Comparison of ENCODE assay signal across 8 cellular contexts in the genomic region with DNA sequence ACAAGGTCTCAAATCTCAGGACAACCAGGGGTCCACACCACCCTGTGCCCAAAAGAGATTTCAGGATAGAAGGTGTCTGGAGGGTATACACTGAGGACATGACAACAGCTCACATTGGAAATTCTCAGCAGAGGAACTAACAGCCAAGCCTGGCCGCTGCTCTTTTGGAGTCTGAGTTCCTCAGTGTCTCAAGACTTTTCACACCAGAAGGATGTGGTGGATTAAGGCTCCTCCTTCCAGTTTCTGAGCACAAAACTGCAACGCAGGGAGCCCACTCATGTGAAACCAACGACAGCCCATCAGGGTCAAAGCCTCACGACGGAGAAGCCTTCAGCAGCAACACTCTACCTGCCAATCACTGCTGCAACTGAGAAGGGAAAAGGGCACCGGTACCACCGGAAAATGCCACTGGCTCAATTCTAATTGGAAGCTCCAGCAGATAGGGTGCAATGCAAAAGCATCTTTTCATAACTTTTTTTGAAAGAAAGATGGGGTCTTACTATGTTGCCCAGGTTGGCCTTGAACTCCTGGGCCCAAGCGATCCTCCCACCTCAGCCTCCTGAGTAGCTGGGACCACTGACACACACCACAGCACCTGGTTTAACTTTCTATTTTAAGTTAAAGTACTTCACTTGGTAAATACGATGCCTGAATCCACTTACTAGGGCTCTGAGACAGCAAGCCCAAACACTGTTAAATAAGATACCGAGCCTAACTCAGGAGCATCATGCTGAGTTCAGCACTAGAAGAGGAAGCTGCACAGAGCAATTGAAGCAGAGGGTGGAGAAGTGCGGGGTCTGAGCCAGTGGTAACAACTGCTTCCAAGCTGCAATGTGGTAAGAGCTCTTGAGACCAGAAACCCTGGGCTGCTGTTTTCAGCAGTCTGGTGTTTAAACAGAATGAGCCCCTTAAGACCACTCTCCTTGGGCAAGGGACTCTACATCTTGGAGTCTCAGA. TPM values are rescaled to one million over a fixed set of nuclear protein-coding genes. Genes with fewer than 3 reads are reported as not detected.
DNase-seq lines count a peak whose midpoint lies in the region; ATAC-seq and TF ChIP-seq lines count a peak whose summit lies in the region.

No MANE protein-coding gene starts in this region.

- H3K4me1 Mint-ChIP-seq in HFFc6 (ENCODE audit: low read depth) (peaks cover 73% of the 10 kb centered on the region), endothelial cell (ENCODE audit: unreplicated experiment) (peaks cover 79% of the 10 kb centered on the region)

- H3K9me3 Mint-ChIP-seq in HFFc6 = no peaks in the 10 kb centered on the region
- H3K9me3 Mint-ChIP-seq in endothelial cell (ENCODE audit: unreplicated experiment) = no peaks in the 10 kb centered on the region

- no peak overlapping the region for H3K4me3 Mint-ChIP-seq in HFFc6
- H3K4me3 Mint-ChIP-seq in endothelial cell (ENCODE audit: unreplicated experiment) = no peak overlapping the region

- H3K36me3 Mint-ChIP-seq in HFFc6 (ENCODE audit: low read depth) = peaks cover 1% of the 10 kb centered on the region
- H3K36me3 Mint-ChIP-seq in endothelial cell (ENCODE audit: low read depth, unreplicated experiment) = peaks cover 11% of the 10 kb centered on the region

- H3K4me3 ChIP-seq in GM12864 (ENCODE audit: low read depth, low read length) (peak overlapping the region; percentile 32), skeletal muscle tissue (ENCODE audit: low read length in 3 of 3) (peak overlapping the region in 1 of 3 donors; percentile 9)

- peak overlapping the region; percentile 55 for H3K27ac Mint-ChIP-seq in HFFc6
- peak overlapping the region; percentile 82 for H3K27ac Mint-ChIP-seq in endothelial cell (ENCODE audit: unreplicated experiment)

- no peaks in the 10 kb centered on the region for H3K27me3 Mint-ChIP-seq in HFFc6 (ENCODE audit: insufficient read depth)
- H3K27me3 Mint-ChIP-seq in endothelial cell (ENCODE audit: unreplicated experiment) = peaks cover 4% of the 10 kb centered on the region

- no peaks in the 10 kb centered on the region for H3K9me3 ChIP-seq in skeletal muscle tissue (ENCODE audit: control insufficient read depth in 3 of 3, low read length in 3 of 3)

- TF ChIP-seq CTCF in GM12864 (IDR thresholded peaks at IDR 0.05; ENCODE audit: low read depth, low read length, missing control alignments) = no peak
- TF ChIP-seq CTCF in HFFc6 (IDR thresholded peaks at IDR 0.05) = no peak
- TF ChIP-seq CTCF in endothelial cell (IDR thresholded peaks at IDR 0.05; ENCODE audit: unreplicated experiment) = no peak

- H3K27ac ChIP-seq in skeletal muscle tissue (ENCODE audit: low read depth, low read length) = peak overlapping the region; percentile 38

- H3K9ac ChIP-seq in skeletal muscle tissue (ENCODE audit: low read depth in 1 of 3, low read length in 3 of 3) = peak overlapping the region in 2 of 3 donors; percentile 4 to 36

- peaks cover 74 to 84% (median 82%) of the 10 kb centered on the region in 3 donors for H3K4me1 ChIP-seq in skeletal muscle tissue (ENCODE audit: control insufficient read depth in 3 of 3, insufficient read depth in 3 of 3, low read length in 3 of 3)

- DNase-seq in GM12864 (ENCODE audit: low read depth) = peak; percentile 57
- no peak for DNase-seq in HFFc6
- DNase-seq in OCI-M2 (lab: John Stamatoyannopoulos, UW; ENCODE audit: unreplicated experiment) = peak; percentile 21
- no peak for DNase-seq in endothelial cell (ENCODE audit: low spot score)
- no peak for DNase-seq in DMS153 (lab: John Stamatoyannopoulos, UW)
- DNase-seq in NCI-H2196 (lab: John Stamatoyannopoulos, UW; ENCODE audit: unreplicated experiment) = no peak

- no peaks in the 10 kb centered on the region for H3K27me3 ChIP-seq in skeletal muscle tissue (ENCODE audit: control insufficient read depth in 3 of 3, insufficient read depth in 3 of 3, low read length in 3 of 3)

- H3K36me3 ChIP-seq in skeletal muscle tissue (ENCODE audit: control insufficient read depth in 3 of 3, insufficient read depth in 3 of 3, low read length in 3 of 3) = peaks cover 0 to 11% (median 5%) of the 10 kb centered on the region in 3 donors

- ATAC-seq in GM18873 (IDR thresholded peaks at IDR 0.05; ENCODE audit: low FRiP score, unreplicated experiment) = no peak

RNA-seq across cellular contexts. Expression of gene CAPZB, which starts 7.8 kb away (rescaled TPM):
- 100 to 1,000 TPM; 565 to 646 (median 603) TPM for total RNA-seq in HFFc6 (2021; fragmentation: NEBNext Ultra II Directional; extraction: Animal tissue kit (Norgen Biotek cat#: 25700))
- 414 TPM for total RNA-seq in endothelial cell (ENCODE audit: unreplicated experiment)
- 67.3 TPM for total RNA-seq in skeletal muscle tissue

Comparison
In these comparisons a context has a peak if more than half of its experiments do, and no peak if none do; other contexts are left out.
1. DNase-seq: peak in GM12864 (single experiment) and OCI-M2 (single experiment); none in HFFc6 (single experiment), endothelial cell (single experiment), DMS153 (single experiment) and NCI-H2196 (single experiment).